23 cellular contexts compared by ENCODE assay signal in genomic region chr4:119781044-119781443, GRCh38.
"Had no signal": no experiment of that assay in that cellular context is flagged by ENCODE, and none has a peak within 500 bp of the region (broad histone marks: within the 10 kb centered on the region; RNA-seq: fewer than 3 reads in every experiment).

No MANE protein-coding gene starts in this region.

- H3K36me3 Mint-ChIP-seq: naive thymus-derived CD4-positive, alpha-beta T cell had no signal

- H3K4me3 Mint-ChIP-seq: dendritic cell treated with granulocyte-macrophage colony-stimulating factor and Interleukin-4, amounts not matched to agents 40 ng/mL and 50 ng/mL, for 4 days; naive thymus-derived CD4-positive, alpha-beta T cell; nephron progenitor cell; stimulated activated naive CD8-positive, alpha-beta T cell treated with anti-CD3 and anti-CD28 coated beads, Interleukin-15, amount 100 ng/mL, for 72 hours had no signal

- DNase-seq: effector memory CD4-positive, alpha-beta T cell; foreskin keratinocyte; heart left ventricle; kidney; left cardiac atrium; left lung; mesendoderm; midbrain; naive thymus-derived CD4-positive, alpha-beta T cell; nephron progenitor cell; nucleus accumbens; stimulated activated CD4-positive, alpha-beta T cell treated with anti-CD3 and anti-CD28 coated beads, Interleukin-12 subunit alpha, Interleukin-12 subunit beta, amount 100 ng/mL, for 4 hours; stimulated activated CD4-positive, alpha-beta T cell treated with anti-CD3 and anti-CD28 coated beads, Interleukin-1b, Interleukin-23, amount 100 ng/mL, for 48 hours; stimulated activated CD4-positive, alpha-beta T cell treated with anti-CD3 and anti-CD28 coated beads, Interleukin-4, amount 100 ng/mL, for 1 hour; stimulated activated CD8-positive, alpha-beta memory T cell treated with anti-CD3 and anti-CD28 coated beads, Interleukin-4, amount 100 ng/mL, for 48 hours; stimulated activated naive CD4-positive, alpha-beta T cell; stimulated activated naive CD8-positive, alpha-beta T cell treated with anti-CD3 and anti-CD28 coated beads, Interleukin-15, amount 100 ng/mL, for 72 hours; transverse colon; upper lobe of right lung; uterus had no signal

- H3K27ac Mint-ChIP-seq: dendritic cell treated with granulocyte-macrophage colony-stimulating factor and Interleukin-4, amounts not matched to agents 40 ng/mL and 50 ng/mL, for 4 days; naive thymus-derived CD4-positive, alpha-beta T cell; nephron progenitor cell; stimulated activated naive CD8-positive, alpha-beta T cell treated with anti-CD3 and anti-CD28 coated beads, Interleukin-15, amount 100 ng/mL, for 72 hours had no signal

- H3K9me3 Mint-ChIP-seq: dendritic cell treated with granulocyte-macrophage colony-stimulating factor and Interleukin-4, amounts not matched to agents 40 ng/mL and 50 ng/mL, for 4 days had no signal

- ATAC-seq: foreskin keratinocyte; gastroesophageal sphincter; heart left ventricle; left cardiac atrium; left lung; naive thymus-derived CD4-positive, alpha-beta T cell; sciatic nerve; stimulated activated naive CD8-positive, alpha-beta T cell treated with anti-CD3 and anti-CD28 coated beads, Interleukin-15, amount 100 ng/mL, for 72 hours; upper lobe of right lung had no signal

- H3K27me3 Mint-ChIP-seq: dendritic cell treated with granulocyte-macrophage colony-stimulating factor and Interleukin-4, amounts not matched to agents 40 ng/mL and 50 ng/mL, for 4 days; stimulated activated naive CD8-positive, alpha-beta T cell treated with anti-CD3 and anti-CD28 coated beads, Interleukin-15, amount 100 ng/mL, for 72 hours had no signal

- H3K4me1 Mint-ChIP-seq: naive thymus-derived CD4-positive, alpha-beta T cell; nephron progenitor cell; stimulated activated naive CD8-positive, alpha-beta T cell treated with anti-CD3 and anti-CD28 coated beads, Interleukin-15, amount 100 ng/mL, for 72 hours had no signal
